ENCODE assay signal across 10 cellular contexts in the genomic region with DNA sequence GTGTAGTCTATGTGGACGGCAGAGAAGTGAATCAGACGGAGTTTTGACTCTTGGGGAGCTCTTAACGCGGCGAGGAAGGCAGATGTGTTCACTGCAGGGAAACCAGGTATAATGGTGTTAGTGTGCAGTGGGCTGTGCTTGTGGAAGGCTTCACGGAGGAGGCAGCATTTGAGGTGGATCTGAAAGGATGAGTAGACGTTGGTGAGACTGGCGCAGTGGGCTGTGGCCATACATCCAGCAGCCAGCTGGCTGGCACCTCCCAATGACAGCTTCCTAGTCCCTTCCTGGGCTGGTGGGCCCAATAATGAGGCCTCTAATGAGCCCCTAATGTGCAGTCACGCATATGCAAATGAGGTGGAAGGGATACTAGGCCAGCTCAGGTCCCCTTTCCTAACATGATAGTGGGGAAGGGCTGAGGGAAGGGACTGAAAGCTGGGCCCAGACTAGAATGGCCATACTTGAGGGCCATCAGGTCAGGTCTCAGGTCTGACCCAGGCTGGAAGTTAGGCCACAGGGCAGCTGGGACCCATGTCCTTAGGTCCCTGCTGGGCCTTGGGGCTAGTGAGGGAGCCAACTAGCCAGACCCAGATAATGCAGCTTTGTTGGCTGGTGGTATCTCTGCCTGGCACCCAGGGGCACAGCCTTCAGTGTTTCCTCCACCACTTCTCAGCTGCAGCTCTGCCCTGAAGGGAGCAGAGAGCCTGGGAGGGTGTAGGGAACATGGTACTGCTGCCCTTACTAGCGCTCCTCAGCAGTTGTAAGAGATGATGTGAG. TPM values are rescaled to one million over a fixed set of nuclear protein-coding genes. Genes with fewer than 3 reads are reported as not detected.
DNase-seq lines count a peak whose midpoint lies in the region; ATAC-seq and TF ChIP-seq lines count a peak whose summit lies in the region.
"Had no signal": no experiment of that assay in that cellular context is flagged by ENCODE, and none has a peak within 500 bp of the region (broad histone marks: within the 10 kb centered on the region; RNA-seq: fewer than 3 reads in every experiment).

No MANE protein-coding gene starts in this region.

- peaks cover 48% of the 10 kb centered on the region for H3K36me3 Mint-ChIP-seq in stimulated activated naive CD8-positive, alpha-beta T cell treated with anti-CD3 and anti-CD28 coated beads, Interleukin-15, Interleukin-2, amounts not matched to agents 100 ng/mL and 50 ng/mL, for 24 hours (ENCODE audit: low read depth)
- peaks cover 19% of the 10 kb centered on the region for H3K36me3 Mint-ChIP-seq in central memory CD8-positive, alpha-beta T cell (ENCODE audit: insufficient read depth)
- peaks cover 17% of the 10 kb centered on the region for H3K36me3 Mint-ChIP-seq in nephron (ENCODE audit: low read depth)

- WGBS in testis, 2 donors, result 85 to 90% methylated on average over 10 of the region's 10 CpGs

- H3K27me3 Mint-ChIP-seq in stimulated activated naive CD8-positive, alpha-beta T cell treated with anti-CD3 and anti-CD28 coated beads, Interleukin-15, Interleukin-2, amounts not matched to agents 100 ng/mL and 50 ng/mL, for 24 hours, result no peaks in the 10 kb centered on the region
- no peaks in the 10 kb centered on the region for H3K27me3 Mint-ChIP-seq in central memory CD8-positive, alpha-beta T cell
- H3K27me3 Mint-ChIP-seq in nephron (ENCODE audit: low read depth), result no peaks in the 10 kb centered on the region

- intact Hi-C loops in testis (cut with DNase I; ENCODE audit: low total_unique reads), result loop anchor here (10.0 kb wide), 1 partner anchor 125 kb away; no protein-coding TSS in a partner anchor

- H3K4me1 ChIP-seq in testis, result peaks cover 54% of the 10 kb centered on the region

- H3K27me3 ChIP-seq in testis, result no peaks in the 10 kb centered on the region

- ATAC-seq in stimulated activated naive CD8-positive, alpha-beta T cell treated with anti-CD3 and anti-CD28 coated beads, Interleukin-15, Interleukin-2, amounts not matched to agents 100 U/mL and 50 U/mL, for 24 hours, result no peak
- ATAC-seq in central memory CD8-positive, alpha-beta T cell (replicated peaks; ENCODE audit: extremely low read depth, poor library complexity, severe bottlenecking), result no peak

- peak overlapping the region in 1 of 2 donors; percentile 65 for H3K27ac ChIP-seq in testis

- H3K4me1 Mint-ChIP-seq in stimulated activated naive CD8-positive, alpha-beta T cell treated with anti-CD3 and anti-CD28 coated beads, Interleukin-15, Interleukin-2, amounts not matched to agents 100 ng/mL and 50 ng/mL, for 24 hours (ENCODE audit: low read depth), result peaks cover 70% of the 10 kb centered on the region
- H3K4me1 Mint-ChIP-seq in central memory CD8-positive, alpha-beta T cell, result peaks cover 74% of the 10 kb centered on the region
- H3K4me1 Mint-ChIP-seq in nephron, result peaks cover 56% of the 10 kb centered on the region

- DNase-seq in stimulated activated naive CD8-positive, alpha-beta T cell treated with anti-CD3 and anti-CD28 coated beads, Interleukin-15, Interleukin-2, amounts not matched to agents 100 U/mL and 50 U/mL, for 24 hours, result no peak
- DNase-seq in central memory CD8-positive, alpha-beta T cell (ENCODE audit: low spot score in 2 of 2), result no peak
- DNase-seq in foreskin melanocyte, result no peak
- no peak for DNase-seq in testis
- DNase-seq in NCI-H1105 (lab: John Stamatoyannopoulos, UW), result no peak
- DNase-seq in NCI-H748 (lab: John Stamatoyannopoulos, UW; ENCODE audit: unreplicated experiment), result no peak
- DNase-seq: cerebellar nuclear complex, NCI-H526 treated with DMSO at 0.1 percent for 48 hours had no signal

- H3K9me3 ChIP-seq in testis, result no peaks in the 10 kb centered on the region

- no peak for TF ChIP-seq POLR2A in testis (IDR thresholded peaks at IDR 0.05)

- H3K4me3 Mint-ChIP-seq in stimulated activated naive CD8-positive, alpha-beta T cell treated with anti-CD3 and anti-CD28 coated beads, Interleukin-15, Interleukin-2, amounts not matched to agents 100 ng/mL and 50 ng/mL, for 24 hours, result peak overlapping the region; percentile 86
- H3K4me3 Mint-ChIP-seq in central memory CD8-positive, alpha-beta T cell, result peak overlapping the region; percentile 78
- peak overlapping the region; percentile 59 to 79 (median 64) for H3K4me3 Mint-ChIP-seq in nephron

- no peak overlapping the region for H3K4me3 ChIP-seq in testis

- TF ChIP-seq CTCF in nephron (IDR thresholded peaks at IDR 0.05; ENCODE audit: unreplicated experiment in 3 of 3) (no peak), testis (IDR thresholded peaks at IDR 0.05) (no peak)

- H3K27ac Mint-ChIP-seq in stimulated activated naive CD8-positive, alpha-beta T cell treated with anti-CD3 and anti-CD28 coated beads, Interleukin-15, Interleukin-2, amounts not matched to agents 100 ng/mL and 50 ng/mL, for 24 hours, result peak overlapping the region; percentile 94
- peak overlapping the region; percentile 95 for H3K27ac Mint-ChIP-seq in central memory CD8-positive, alpha-beta T cell (ENCODE audit: low read depth)
- peak overlapping the region; percentile 54 to 88 (median 75) for H3K27ac Mint-ChIP-seq in nephron

- no peaks in the 10 kb centered on the region for H3K9me3 Mint-ChIP-seq in stimulated activated naive CD8-positive, alpha-beta T cell treated with anti-CD3 and anti-CD28 coated beads, Interleukin-15, Interleukin-2, amounts not matched to agents 100 ng/mL and 50 ng/mL, for 24 hours
- H3K9me3 Mint-ChIP-seq in central memory CD8-positive, alpha-beta T cell, result no peaks in the 10 kb centered on the region
- H3K9me3 Mint-ChIP-seq in nephron, result no peaks in the 10 kb centered on the region

- H3K36me3 ChIP-seq in testis (ENCODE audit: low read depth, missing control alignments), result no peaks in the 10 kb centered on the region

RNA-seq across cellular contexts. Expression of gene MAP7D1, which starts 3.8 kb away (rescaled TPM):
- 10 to 100 TPM; 45.4 to 59.6 TPM for total RNA-seq in testis
- polyA plus RNA-seq in testis (ENCODE audit: insufficient read depth, low read depth, low replicate concordance), result 50.2 TPM

RNA-seq across cellular contexts. Expression of gene TRAPPC3, which starts 10.5 kb away (rescaled TPM):
- 100 to 1,000 TPM; 109 to 146 TPM for total RNA-seq in testis
- 111 TPM for polyA plus RNA-seq in testis (ENCODE audit: insufficient read depth, low read depth, low replicate concordance)

RNA-seq across cellular contexts. Expression of gene COL8A2, which starts 34.8 kb away (rescaled TPM):
- 1 to 10 TPM; 1.3 to 2.0 TPM for total RNA-seq in testis
- polyA plus RNA-seq in testis (ENCODE audit: insufficient read depth, low read depth, low replicate concordance), result 4.2 TPM
